8 cellular contexts compared by ENCODE assay signal in the genomic region with DNA sequence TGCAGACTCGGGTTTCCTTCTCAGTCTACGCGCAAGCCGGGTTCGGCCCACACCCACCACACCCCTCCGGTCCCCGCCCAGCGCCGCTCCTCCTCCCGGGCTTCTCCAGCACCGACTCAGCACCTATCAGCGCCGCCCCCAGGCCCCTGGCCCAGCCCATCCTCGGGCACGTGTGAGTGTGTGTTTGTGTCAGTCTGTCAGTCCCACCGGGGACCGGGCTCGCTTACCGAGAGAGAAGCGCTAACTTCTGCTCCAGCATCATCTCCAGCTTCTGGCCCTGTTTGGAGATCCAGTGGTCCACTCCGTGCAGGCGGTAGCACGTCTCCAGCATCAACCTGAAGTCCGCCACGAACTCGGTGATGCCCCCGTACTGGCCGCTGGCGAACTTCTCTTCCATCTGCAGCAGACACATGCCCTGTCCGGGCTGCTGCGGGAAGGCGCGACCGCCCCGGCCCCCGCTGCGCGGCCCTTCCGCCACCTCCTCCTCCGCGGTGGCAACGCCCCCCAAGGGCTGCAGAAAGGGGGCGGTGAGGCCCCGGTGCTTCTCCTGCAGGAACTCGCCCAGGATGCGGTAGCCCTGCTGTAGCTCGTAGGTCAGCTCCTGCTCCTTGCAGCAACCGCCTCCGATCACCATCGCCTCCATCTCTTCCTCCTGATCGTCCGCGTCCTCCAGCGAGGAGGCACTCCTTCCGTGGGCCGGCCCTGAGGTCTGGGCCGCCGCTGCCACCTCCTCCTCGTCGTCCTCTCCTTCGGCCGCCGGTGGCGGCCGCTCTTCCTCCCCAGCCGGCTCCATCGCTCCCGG. TPM values are rescaled to one million over a fixed set of nuclear protein-coding genes. Genes with fewer than 3 reads are reported as not detected.
A peak's percentile ranks its signal among the peaks of the same experiment; 100 is the strongest.
DNase-seq lines count a peak whose midpoint lies in the region; ATAC-seq and TF ChIP-seq lines count a peak whose summit lies in the region.

No MANE protein-coding gene starts in this region.

- H3K4me2 ChIP-seq in neuronal stem cell (ENCODE audit: insufficient read depth, low read length, poor library complexity, severe bottlenecking), result peak overlapping the region; percentile 90

- peak overlapping the region; percentile 68 to 85 for H3K4me3 ChIP-seq in neuronal stem cell (ENCODE audit: low read length in 2 of 2)
- H3K4me3 ChIP-seq in stomach smooth muscle (ENCODE audit: low read length in 2 of 2), result peak overlapping the region; percentile 83 to 84

- H2AFZ ChIP-seq in neuronal stem cell (ENCODE audit: low read length), result peak overlapping the region; percentile 94

- no peaks in the 10 kb centered on the region for H3K27me3 ChIP-seq in foreskin keratinocyte
- H3K27me3 ChIP-seq in neuronal stem cell (ENCODE audit: control insufficient read depth in 3 of 3, insufficient read depth in 3 of 3, low read depth in 1 of 3, low read length in 3 of 3), result no peaks in the 10 kb centered on the region
- no peaks in the 10 kb centered on the region for H3K27me3 ChIP-seq in stomach smooth muscle (ENCODE audit: control insufficient read depth in 1 of 2, insufficient read depth in 2 of 2, low read length in 2 of 2)

- no peaks in the 10 kb centered on the region for H3K79me1 ChIP-seq in neuronal stem cell (ENCODE audit: low read depth, low read length)

- H3K23ac ChIP-seq in neuronal stem cell (ENCODE audit: low read depth, low read length, poor library complexity), result peak overlapping the region; percentile 85

- peak overlapping the region; percentile 56 for H2BK5ac ChIP-seq in neuronal stem cell (ENCODE audit: low read length)

- peaks cover 0 to 46% of the 10 kb centered on the region in 2 donors for H3K36me3 ChIP-seq in neuronal stem cell (replicated peaks in 1 of 2; ENCODE audit: control insufficient read depth in 2 of 2, insufficient read depth in 2 of 2, low read length in 2 of 2)
- H3K36me3 ChIP-seq in stomach smooth muscle (ENCODE audit: control insufficient read depth in 2 of 2, insufficient read depth in 2 of 2, low read length in 2 of 2), result peaks cover 0 to under 1% of the 10 kb centered on the region in 2 donors

- peak overlapping the region; percentile 75 for H2BK15ac ChIP-seq in neuronal stem cell (ENCODE audit: low read length)

- no peak overlapping the region for H4K91ac ChIP-seq in neuronal stem cell (ENCODE audit: low read depth, low read length, poor library complexity)

- no peak overlapping the region for H2BK12ac ChIP-seq in neuronal stem cell (ENCODE audit: low read length)

- H3K18ac ChIP-seq in neuronal stem cell (ENCODE audit: low read length), result peak overlapping the region; percentile 94

- no peak overlapping the region for H4K8ac ChIP-seq in neuronal stem cell (ENCODE audit: low read depth, low read length)

- H2AK5ac ChIP-seq in neuronal stem cell (ENCODE audit: low read depth, low read length), result peak overlapping the region; percentile 70

- H3K9ac ChIP-seq in neuronal stem cell (ENCODE audit: low read depth, low read length, poor library complexity) (peak overlapping the region; percentile 94), stomach smooth muscle (ENCODE audit: low read length in 2 of 2) (peak overlapping the region; percentile 60 to 84)

- H3K9me3 ChIP-seq in neuronal stem cell (replicated peaks in 1 of 2; ENCODE audit: control insufficient read depth in 2 of 2, insufficient read depth in 1 of 2, low read depth in 1 of 2, low read length in 2 of 2), result no peaks in the 10 kb centered on the region
- H3K9me3 ChIP-seq in stomach smooth muscle (ENCODE audit: control insufficient read depth in 2 of 2, low read length in 2 of 2), result no peaks in the 10 kb centered on the region

- peak overlapping the region; percentile 84 for H3K4ac ChIP-seq in neuronal stem cell (ENCODE audit: low read length)

- H2BK120ac ChIP-seq in neuronal stem cell (ENCODE audit: low read depth, low read length), result peak overlapping the region; percentile 31

- H3K14ac ChIP-seq in neuronal stem cell (ENCODE audit: low read length), result peak overlapping the region; percentile 89

- peak; percentile 93 for ATAC-seq in foreskin keratinocyte

- TF ChIP-seq CTCF in foreskin keratinocyte (conservative IDR thresholded peaks at IDR 0.05), result no peak

- WGBS in neuronal stem cell (ENCODE audit: extremely low coverage in 2 of 2, insufficient read length in 2 of 2, insufficient replicate concordance in 1 of 2), 2 donors, result no CpG with 5 or more reads among the region's 68 CpGs

- H3K27ac ChIP-seq in foreskin keratinocyte (peak overlapping the region; percentile 94), neuronal stem cell (replicated peaks; ENCODE audit: low read length) (peak overlapping the region; percentile 83), stomach smooth muscle (ENCODE audit: low read length) (peak overlapping the region; percentile 84)

- DNase-seq in ELR (ENCODE audit: low read depth), result peak; percentile 93
- DNase-seq in HCEC 1CT, result peak; percentile 82
- DNase-seq in M059J (ENCODE audit: low read depth), result peak; percentile 93
- peak; percentile 83 for DNase-seq in SIG-M5 (lab: John Stamatoyannopoulos, UW)
- peak; percentile 92 for DNase-seq in activated gamma-delta T cell treated with Interleukin-2 at 50 U/mL for 16 hours
- DNase-seq in foreskin keratinocyte, result peak; percentile 73 to 87
- peak; percentile 79 for DNase-seq in neuronal stem cell (ENCODE audit: low spot score)

- H3K4me1 ChIP-seq in foreskin keratinocyte (peaks cover 13% of the 10 kb centered on the region), neuronal stem cell (ENCODE audit: control insufficient read depth in 2 of 2, insufficient read depth in 1 of 2, low read depth in 1 of 2, low read length in 2 of 2) (peaks cover 0 to 7% of the 10 kb centered on the region in 2 donors), stomach smooth muscle (ENCODE audit: control insufficient read depth, insufficient read depth, low read length) (peaks cover 11% of the 10 kb centered on the region)

RNA-seq across cellular contexts. Expression of a gene that starts 8.3 kb away (rescaled TPM):
- total RNA-seq in M059J (2014; rRNA removed; shearing (Covaris generic)), result 33.1 and 39.2 TPM in 2 replicates
- 12.9 and 14.6 TPM in 2 replicates for total RNA-seq in foreskin keratinocyte
- polyA plus RNA-seq in foreskin keratinocyte, result 3.9 and 4.4 TPM in 2 replicates
- polyA plus RNA-seq in neuronal stem cell (2013, experiment 1 of 2), result 13.0 TPM
- polyA plus RNA-seq in neuronal stem cell (2013, experiment 2 of 2), result 13.9 TPM

Comparison
In these comparisons a context has a peak if more than half of its experiments do, and no peak if none do; other contexts are left out.
1. Peak in every context shown above with its lines: DNase-seq, ATAC-seq, H3K4me3 ChIP-seq and H3K27ac ChIP-seq.